Comparison of ENCODE assay signal across 13 cellular contexts in genomic region chr12:92556622-92557421, GRCh38.
DNase-seq lines count a peak whose midpoint lies in the region; ATAC-seq and TF ChIP-seq lines count a peak whose summit lies in the region.
"Had no signal": no experiment of that assay in that cellular context is flagged by ENCODE, and none has a peak within 500 bp of the region (broad histone marks: within the 10 kb centered on the region; RNA-seq: fewer than 3 reads in every experiment).

No MANE protein-coding gene starts in this region.

- CTCF ChIA-PET in activated CD8-positive, alpha-beta memory T cell treated with anti-CD3 and anti-CD28 coated beads, Interleukin-2, amount 10 ng/mL, durations not matched to agents 7 days and 5 days (lab: Charles Lee) = interaction anchor here (0.7 to 1.9 kb wide), 8 partner anchors 9 to 1175 kb away, joined by 3 to 11 read pairs (median 3); no protein-coding TSS in a partner anchor
- CTCF ChIA-PET in activated CD4-positive, alpha-beta memory T cell treated with anti-CD3 and anti-CD28 coated beads, Interleukin-2, amount 10 ng/mL, durations not matched to agents 7 days and 5 days (lab: Charles Lee) = interaction anchor here (1.0 to 2.6 kb wide), 7 partner anchors 10 to 411 kb away, joined by 3 to 11 read pairs (median 4); partner anchors contain the start of gene BTG1

- peak overlapping the region; percentile 62 for H3K27ac Mint-ChIP-seq in activated CD8-positive, alpha-beta memory T cell treated with anti-CD3 and anti-CD28 coated beads, Interleukin-2, amount 10 ng/mL, durations not matched to agents 7 days and 5 days
- peak overlapping the region; percentile 83 for H3K27ac Mint-ChIP-seq in activated CD4-positive, alpha-beta memory T cell treated with anti-CD3 and anti-CD28 coated beads, Interleukin-2, amount 10 ng/mL, durations not matched to agents 7 days and 5 days
- no peak overlapping the region for H3K27ac Mint-ChIP-seq in stimulated activated effector memory CD8-positive, alpha-beta T cell treated with anti-CD3 and anti-CD28 coated beads, Interleukin-12 subunit alpha, Interleukin-12 subunit beta, amount 100 ng/mL, for 72 hours

- no peak for DNase-seq in activated CD8-positive, alpha-beta memory T cell treated with anti-CD3 and anti-CD28 coated beads, Interleukin-2, amount 10 ng/mL, durations not matched to agents 7 days and 5 days
- DNase-seq in activated CD8-positive, alpha-beta memory T cell treated with anti-CD3 and anti-CD28 coated beads, Interleukin-2, amount 50 U/mL, for 48 hours = no peak
- DNase-seq in activated CD4-positive, alpha-beta memory T cell treated with anti-CD3 and anti-CD28 coated beads, Interleukin-2, amount 10 ng/mL, durations not matched to agents 7 days and 5 days = no peak
- DNase-seq in stimulated activated effector memory CD8-positive, alpha-beta T cell treated with anti-CD3 and anti-CD28 coated beads, Interleukin-12 subunit alpha, Interleukin-12 subunit beta, amount 100 ng/mL, for 72 hours (ENCODE audit: low spot score in 2 of 2) = no peak
- DNase-seq in coronary artery (ENCODE audit: low spot score) (no peak), NCI-H82 treated with DMSO at 0.1 percent for 48 hours (lab: John Stamatoyannopoulos, UW; ENCODE audit: unreplicated experiment) (no peak)
- DNase-seq: kidney, NCI-H1105 treated with DMSO at 0.1 percent for 48 hours, NCI-H524 treated with DMSO at 0.1 percent for 48 hours had no signal

- peak overlapping the region; percentile 22 for H3K4me3 Mint-ChIP-seq in activated CD8-positive, alpha-beta memory T cell treated with anti-CD3 and anti-CD28 coated beads, Interleukin-2, amount 10 ng/mL, durations not matched to agents 7 days and 5 days
- H3K4me3 Mint-ChIP-seq in activated CD4-positive, alpha-beta memory T cell treated with anti-CD3 and anti-CD28 coated beads, Interleukin-2, amount 10 ng/mL, durations not matched to agents 7 days and 5 days = peak overlapping the region; percentile 69
- H3K4me3 Mint-ChIP-seq in stimulated activated effector memory CD8-positive, alpha-beta T cell treated with anti-CD3 and anti-CD28 coated beads, Interleukin-12 subunit alpha, Interleukin-12 subunit beta, amount 100 ng/mL, for 72 hours = peak overlapping the region; percentile 67

- H3K36me3 Mint-ChIP-seq in activated CD8-positive, alpha-beta memory T cell treated with anti-CD3 and anti-CD28 coated beads, Interleukin-2, amount 10 ng/mL, durations not matched to agents 7 days and 5 days = peaks cover 12% of the 10 kb centered on the region
- H3K36me3 Mint-ChIP-seq in activated CD4-positive, alpha-beta memory T cell treated with anti-CD3 and anti-CD28 coated beads, Interleukin-2, amount 10 ng/mL, durations not matched to agents 7 days and 5 days (ENCODE audit: low read depth) = peaks cover 21% of the 10 kb centered on the region
- peaks cover 25% of the 10 kb centered on the region for H3K36me3 Mint-ChIP-seq in stimulated activated effector memory CD8-positive, alpha-beta T cell treated with anti-CD3 and anti-CD28 coated beads, Interleukin-12 subunit alpha, Interleukin-12 subunit beta, amount 100 ng/mL, for 72 hours

- no peak for TF ChIP-seq CTCF in coronary artery (IDR thresholded peaks at IDR 0.05)

- ATAC-seq in activated CD8-positive, alpha-beta memory T cell treated with anti-CD3 and anti-CD28 coated beads, Interleukin-2, amount 10 ng/mL, durations not matched to agents 7 days and 5 days = no peak
- ATAC-seq in GM19463 (IDR thresholded peaks at IDR 0.05; ENCODE audit: unreplicated experiment) = peak; percentile 17
- ATAC-seq in stimulated activated effector memory CD8-positive, alpha-beta T cell treated with anti-CD3 and anti-CD28 coated beads, Interleukin-12 subunit alpha, Interleukin-12 subunit beta, amount 100 ng/mL, for 72 hours = peak; percentile 78
- ATAC-seq in GM21526 (IDR thresholded peaks at IDR 0.05; ENCODE audit: low FRiP score, unreplicated experiment) = no peak
- ATAC-seq: A549 had no signal

- H3K27me3 Mint-ChIP-seq in activated CD8-positive, alpha-beta memory T cell treated with anti-CD3 and anti-CD28 coated beads, Interleukin-2, amount 10 ng/mL, durations not matched to agents 7 days and 5 days = no peaks in the 10 kb centered on the region
- H3K27me3 Mint-ChIP-seq in activated CD4-positive, alpha-beta memory T cell treated with anti-CD3 and anti-CD28 coated beads, Interleukin-2, amount 10 ng/mL, durations not matched to agents 7 days and 5 days = no peaks in the 10 kb centered on the region

- no peak overlapping the region for H3K27ac ChIP-seq in coronary artery
- H3K27ac ChIP-seq: suprapubic skin had no signal

- H3K9me3 Mint-ChIP-seq in activated CD8-positive, alpha-beta memory T cell treated with anti-CD3 and anti-CD28 coated beads, Interleukin-2, amount 10 ng/mL, durations not matched to agents 7 days and 5 days (ENCODE audit: low read depth) = peaks cover 6% of the 10 kb centered on the region
- H3K9me3 Mint-ChIP-seq in activated CD4-positive, alpha-beta memory T cell treated with anti-CD3 and anti-CD28 coated beads, Interleukin-2, amount 10 ng/mL, durations not matched to agents 7 days and 5 days = peaks cover 5% of the 10 kb centered on the region
- no peaks in the 10 kb centered on the region for H3K9me3 Mint-ChIP-seq in stimulated activated effector memory CD8-positive, alpha-beta T cell treated with anti-CD3 and anti-CD28 coated beads, Interleukin-12 subunit alpha, Interleukin-12 subunit beta, amount 100 ng/mL, for 72 hours

- POLR2A ChIA-PET in activated CD4-positive, alpha-beta memory T cell treated with anti-CD3 and anti-CD28 coated beads, Interleukin-2, amount 10 ng/mL, durations not matched to agents 7 days and 5 days (lab: Charles Lee) = interaction anchor here (0.8 to 3.6 kb wide), 21 partner anchors 9 to 1545 kb away, joined by 3 to 40 read pairs (median 4); partner anchors contain the start of gene BTG1

- H3K4me3 ChIP-seq in coronary artery = no peak overlapping the region
- H3K4me3 ChIP-seq: A549, suprapubic skin had no signal

- peaks cover 22% of the 10 kb centered on the region for H3K4me1 Mint-ChIP-seq in activated CD8-positive, alpha-beta memory T cell treated with anti-CD3 and anti-CD28 coated beads, Interleukin-2, amount 10 ng/mL, durations not matched to agents 7 days and 5 days
- H3K4me1 Mint-ChIP-seq in activated CD4-positive, alpha-beta memory T cell treated with anti-CD3 and anti-CD28 coated beads, Interleukin-2, amount 10 ng/mL, durations not matched to agents 7 days and 5 days = peaks cover 54% of the 10 kb centered on the region
- H3K4me1 Mint-ChIP-seq in stimulated activated effector memory CD8-positive, alpha-beta T cell treated with anti-CD3 and anti-CD28 coated beads, Interleukin-12 subunit alpha, Interleukin-12 subunit beta, amount 100 ng/mL, for 72 hours = peaks cover 35% of the 10 kb centered on the region

Comparison
In these comparisons a context has a peak if more than half of its experiments do, and no peak if none do; other contexts are left out.
1. ATAC-seq: peak in GM19463 (single experiment) and stimulated activated effector memory CD8-positive, alpha-beta T cell treated with anti-CD3 and anti-CD28 coated beads, Interleukin-12 subunit alpha, Interleukin-12 subunit beta, amount 100 ng/mL, for 72 hours (single experiment); none in activated CD8-positive, alpha-beta memory T cell treated with anti-CD3 and anti-CD28 coated beads, Interleukin-2, amount 10 ng/mL, durations not matched to agents 7 days and 5 days (single experiment) and GM21526 (single experiment).
2. Peak in every context shown above with its lines, with median percentiles within 50 percentile points of each other: H3K4me3 Mint-ChIP-seq.